ENCODE assay signal across 8 cellular contexts in genomic region chr19:911197-912033, GRCh38. TPM values are rescaled to one million over a fixed set of nuclear protein-coding genes. Genes with fewer than 3 reads are reported as not detected.
DNase-seq lines count a peak whose midpoint lies in the region; ATAC-seq and TF ChIP-seq lines count a peak whose summit lies in the region.
"Had no signal": no experiment of that assay in that cellular context is flagged by ENCODE, and none has a peak within 500 bp of the region (broad histone marks: within the 10 kb centered on the region; RNA-seq: fewer than 3 reads in every experiment).

No MANE protein-coding gene starts in this region.

- H3K36me3 ChIP-seq in thyroid gland = no peaks in the 10 kb centered on the region
- H3K36me3 ChIP-seq: pancreas had no signal

- H3K27ac ChIP-seq in thyroid gland = no peak overlapping the region

- H3K27me3 ChIP-seq in thyroid gland = no peaks in the 10 kb centered on the region
- H3K27me3 ChIP-seq: pancreas had no signal

- peak overlapping the region; percentile 79 for H3K27ac Mint-ChIP-seq in activated naive CD8-positive, alpha-beta T cell
- H3K27ac Mint-ChIP-seq in naive B cell = peak overlapping the region; percentile 78 to 100 (median 99)

- ATAC-seq in naive B cell (ENCODE audit: low read depth in 2 of 2) = no peak
- ATAC-seq: pancreas had no signal

- TF ChIP-seq CTCF in GM12865 (IDR thresholded peaks at IDR 0.05; ENCODE audit: insufficient read depth, low read depth, low read length, missing control alignments) = no peak
- no peak for TF ChIP-seq CTCF in thyroid gland (IDR thresholded peaks at IDR 0.05)

- intact Hi-C loops in thyroid gland (cut with DNase I) = no loop called here

- no peaks in the 10 kb centered on the region for H3K36me3 Mint-ChIP-seq in activated naive CD8-positive, alpha-beta T cell
- H3K36me3 Mint-ChIP-seq in naive B cell = peaks cover 0 to 6% of the 10 kb centered on the region in 2 donors

- H3K4me3 Mint-ChIP-seq in activated naive CD8-positive, alpha-beta T cell = peak overlapping the region; percentile 80
- H3K4me3 Mint-ChIP-seq in naive B cell = peak overlapping the region; percentile 49 to 91 (median 82)

- no peak for TF ChIP-seq POLR2A in thyroid gland (IDR thresholded peaks at IDR 0.05)

- H3K27me3 Mint-ChIP-seq in activated naive CD8-positive, alpha-beta T cell = no peaks in the 10 kb centered on the region
- H3K27me3 Mint-ChIP-seq in naive B cell = peaks cover 0 to 6% (median 4%) of the 10 kb centered on the region in 3 donors

- H3K9me3 Mint-ChIP-seq in activated naive CD8-positive, alpha-beta T cell (ENCODE audit: low read depth) = no peaks in the 10 kb centered on the region
- H3K9me3 Mint-ChIP-seq in naive B cell = no peaks in the 10 kb centered on the region

- H3K4me3 ChIP-seq in GM12865 (ENCODE audit: low read depth, low read length) = peak overlapping the region; percentile 43
- no peak overlapping the region for H3K4me3 ChIP-seq in thyroid gland (replicated peaks in 1 of 3)

- no peak for DNase-seq in GM12865 (ENCODE audit: low read depth)
- DNase-seq in naive B cell = no peak
- DNase-seq in NCI-H2081 (lab: John Stamatoyannopoulos, UW) = no peak
- no peak for DNase-seq in thyroid gland
- no peak for DNase-seq in occipital lobe (lab: John Stamatoyannopoulos, UW)
- DNase-seq: NCI-H748 treated with DMSO at 0.1 percent for 48 hours had no signal

- WGBS in thyroid gland, 2 donors = 83 to 87% methylated on average over 44 to 45 of the region's 54 CpGs

- H3K4me1 ChIP-seq in thyroid gland = peaks cover 6 to 14% of the 10 kb centered on the region in 2 donors

- H3K9me3 ChIP-seq in thyroid gland = no peaks in the 10 kb centered on the region
- H3K9me3 ChIP-seq: pancreas had no signal

- H3K4me1 Mint-ChIP-seq in activated naive CD8-positive, alpha-beta T cell (ENCODE audit: low read depth) = peaks cover 44% of the 10 kb centered on the region
- peaks cover 29 to 61% (median 42%) of the 10 kb centered on the region in 3 donors for H3K4me1 Mint-ChIP-seq in naive B cell

RNA-seq across cellular contexts. Expression of gene R3HDM4, which starts 1.6 kb away (rescaled TPM):
- polyA plus RNA-seq in naive B cell (ENCODE audit: low read depth in 6 of 6) = 100 to 1,000 TPM; 162 to 209 (median 175) TPM
- total RNA-seq in thyroid gland (10 to 100 TPM; 29.2 to 45.8 (median 34.9) TPM), occipital lobe (31.4 TPM)

RNA-seq across cellular contexts. Expression of gene KISS1R, which starts 5.7 kb away (rescaled TPM):
- polyA plus RNA-seq in naive B cell (ENCODE audit: low read depth in 6 of 6) = under 1 TPM in 4 of 6 donors, not detected in 2; 0.17 to 0.42 (median 0.33) TPM
- total RNA-seq in thyroid gland = not detected
- not detected for total RNA-seq in occipital lobe

RNA-seq across cellular contexts. Expression of gene ARID3A, which starts 14.4 kb away (rescaled TPM):
- 1 to 10 TPM in 1 of 6 donors, under 1 TPM in 5; 0.13 to 1.1 (median 0.59) TPM for polyA plus RNA-seq in naive B cell (ENCODE audit: low read depth in 6 of 6)
- 1 to 10 TPM; 2.6 to 7.7 (median 3.9) TPM for total RNA-seq in thyroid gland
- total RNA-seq in occipital lobe = 8.0 TPM

RNA-seq across cellular contexts. Expression of gene RNU6-9, which starts 18.1 kb away (rescaled TPM):
- not detected for polyA plus RNA-seq in naive B cell (ENCODE audit: low read depth in 6 of 6)
- not detected for total RNA-seq in thyroid gland
- total RNA-seq in occipital lobe = not detected
- total RNA-seq: pancreas had no signal
- polyA plus RNA-seq: pancreas had no signal

RNA-seq across cellular contexts. Expression of gene MED16, which starts 18.4 kb away (rescaled TPM):
- 10 to 100 TPM; 34.0 to 89.4 (median 51.1) TPM for polyA plus RNA-seq in naive B cell (ENCODE audit: low read depth in 6 of 6)
- 10 to 100 TPM; 33.2 to 66.5 (median 54.3) TPM for total RNA-seq in thyroid gland
- total RNA-seq in occipital lobe = 17.9 TPM
